ENCODE assay signal across 19 cellular contexts in the genomic region with DNA sequence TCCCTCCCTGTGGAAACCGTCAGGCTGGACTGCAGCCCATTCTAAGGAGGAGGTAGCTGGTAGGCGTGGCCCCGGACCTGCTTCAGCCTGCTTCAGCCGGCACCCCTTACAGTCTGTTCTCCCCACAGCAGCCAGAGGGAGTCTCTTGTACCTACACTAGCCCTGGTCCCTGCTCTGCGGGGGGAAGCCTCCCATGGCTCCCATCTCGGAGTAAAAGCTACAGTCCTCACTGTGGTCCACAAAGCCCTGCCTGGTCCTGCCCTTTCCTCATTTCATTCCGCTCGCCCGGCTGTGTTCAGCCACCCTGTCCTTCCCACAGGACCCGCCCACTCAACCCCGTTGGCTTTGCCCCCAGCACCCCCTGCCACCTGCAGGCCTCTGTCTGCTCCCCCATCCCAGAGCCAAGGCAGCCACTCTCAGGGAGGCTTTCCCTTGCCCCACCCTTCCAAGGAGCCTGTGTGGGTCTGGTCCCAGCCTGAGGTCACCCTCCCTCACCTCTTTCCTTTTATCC. TPM values are rescaled to one million over a fixed set of nuclear protein-coding genes. Genes with fewer than 3 reads are reported as not detected.
DNase-seq lines count a peak whose midpoint lies in the region; ATAC-seq and TF ChIP-seq lines count a peak whose summit lies in the region.
"Had no signal": no experiment of that assay in that cellular context is flagged by ENCODE, and none has a peak within 500 bp of the region (broad histone marks: within the 10 kb centered on the region; RNA-seq: fewer than 3 reads in every experiment).

No MANE protein-coding gene starts in this region.

- no peak overlapping the region for H2AFZ ChIP-seq in GM23338
- H2AFZ ChIP-seq: hepatocyte had no signal

- H3K4me1 ChIP-seq in GM23338 (ENCODE audit: insufficient read depth) (peaks cover 10% of the 10 kb centered on the region), prostate gland (replicated peaks) (no peaks in the 10 kb centered on the region)
- peaks cover 6% of the 10 kb centered on the region for H3K4me1 ChIP-seq in effector memory CD4-positive, alpha-beta T cell (ENCODE audit: control insufficient read depth, insufficient read depth, low read length, poor library complexity, severe bottlenecking)

- intact Hi-C loops in prostate gland (cut with DNase I) = no loop called here

- H3K9me3 ChIP-seq in prostate gland = no peaks in the 10 kb centered on the region
- H3K9me3 ChIP-seq in effector memory CD4-positive, alpha-beta T cell (ENCODE audit: control insufficient read depth, low read length) = no peaks in the 10 kb centered on the region

- WGBS in prostate gland = 43% methylated on average over 11 of the region's 11 CpGs

- TF ChIP-seq CTCF in GM23338 (conservative IDR thresholded peaks at IDR 0.05; ENCODE audit: low read depth in 2 of 2) = peak; percentile 13 to 47; a peak in 2 of 4 replicates
- peak in 2 of 4 experiments; percentile 28 to 51 for TF ChIP-seq CTCF in prostate gland (IDR thresholded peaks at IDR 0.05)

- H3K36me3 Mint-ChIP-seq in GM23338 (ENCODE audit: low read depth) = peaks cover 14% of the 10 kb centered on the region; the same call in 2 of the 3 replicates

- H3K27ac Mint-ChIP-seq in GM23338 = no peak overlapping the region; the same call in 1 of the 2 replicates
- H3K27ac Mint-ChIP-seq: activated CD4-positive, alpha-beta T cell treated with anti-CD3 and anti-CD28 coated beads for 36 hours; activated naive CD8-positive, alpha-beta T cell had no signal

- DNase-seq in GM23338 (ENCODE audit: low spot score) = peak; percentile 70
- DNase-seq in NCI-H2196 (lab: John Stamatoyannopoulos, UW; ENCODE audit: unreplicated experiment) = peak; percentile 18
- peak; percentile 58 for DNase-seq in prostate gland (ENCODE audit: low spot score)
- DNase-seq in T-helper 1 cell = no peak
- DNase-seq in NCI-H146 treated with DMSO at 0.1 percent for 48 hours (lab: John Stamatoyannopoulos, UW; ENCODE audit: unreplicated experiment) = no peak
- no peak for DNase-seq in effector memory CD4-positive, alpha-beta T cell
- no peak for DNase-seq in stimulated activated CD4-positive, alpha-beta T cell treated with anti-CD3 and anti-CD28 coated beads, Interleukin-15, amount 100 ng/mL, for 24 hours
- DNase-seq: activated CD4-positive, alpha-beta T cell treated with anti-CD3 and anti-CD28 coated beads for 36 hours; NCI-H187 treated with DMSO at 0.1 percent for 48 hours; NK-92 treated with Interleukin-12 subunit alpha and Interleukin-12 subunit beta, amount 100 ng/mL, for 24 hours; Right ventricle myocardium superior had no signal

- H3K4me2 ChIP-seq in GM23338 = peak overlapping the region; percentile 51; the same call in 1 of the 2 replicates
- H3K4me2 ChIP-seq: hepatocyte had no signal

- H3K79me2 ChIP-seq in GM23338 (replicated peaks; ENCODE audit: insufficient read depth) = no peaks in the 10 kb centered on the region
- H3K79me2 ChIP-seq: hepatocyte had no signal

- no peaks in the 10 kb centered on the region; the same call in 1 of the 2 replicates for H4K20me1 ChIP-seq in GM23338 (replicated peaks; ENCODE audit: insufficient read depth)

- H3K27me3 ChIP-seq in GM23338 (ENCODE audit: insufficient read depth) (no peaks in the 10 kb centered on the region), prostate gland (replicated peaks; ENCODE audit: insufficient read depth) (no peaks in the 10 kb centered on the region)
- peaks cover 8% of the 10 kb centered on the region for H3K27me3 ChIP-seq in effector memory CD4-positive, alpha-beta T cell (replicated peaks; ENCODE audit: control insufficient read depth, insufficient read depth, low read length, poor library complexity, severe bottlenecking)
- H3K27me3 ChIP-seq: hepatocyte had no signal

- H3K4me1 Mint-ChIP-seq in GM23338 = peaks cover 24% of the 10 kb centered on the region

- H3K4me3 ChIP-seq in GM23338 (no peak overlapping the region), prostate gland (no peak overlapping the region)
- no peak overlapping the region for H3K4me3 ChIP-seq in effector memory CD4-positive, alpha-beta T cell (ENCODE audit: insufficient read depth, low read depth, low read length, poor library complexity, severe bottlenecking)
- H3K4me3 ChIP-seq: hepatocyte had no signal

- no peak overlapping the region for H3K27ac ChIP-seq in GM23338 (ENCODE audit: low read depth)
- H3K27ac ChIP-seq in prostate gland = no peak overlapping the region
- no peak overlapping the region for H3K27ac ChIP-seq in effector memory CD4-positive, alpha-beta T cell (ENCODE audit: insufficient read depth, low read length, poor library complexity, severe bottlenecking)
- H3K27ac ChIP-seq: hepatocyte had no signal

- H3K4me3 Mint-ChIP-seq in GM23338 = no peak overlapping the region; the same call in 2 of the 3 replicates
- H3K4me3 Mint-ChIP-seq: activated CD4-positive, alpha-beta T cell treated with anti-CD3 and anti-CD28 coated beads for 36 hours; activated naive CD8-positive, alpha-beta T cell; brain had no signal

- peaks cover 15% of the 10 kb centered on the region for H3K27me3 Mint-ChIP-seq in GM23338 (ENCODE audit: insufficient read depth, low read depth, poor library complexity)

- no peaks in the 10 kb centered on the region for H3F3A ChIP-seq in GM23338 (replicated peaks; ENCODE audit: low read depth)

- peaks cover 6% of the 10 kb centered on the region; the same call in 2 of the 3 replicates for H3K9me3 Mint-ChIP-seq in GM23338

- H3K36me3 ChIP-seq in GM23338 (ENCODE audit: insufficient read depth) (no peaks in the 10 kb centered on the region), prostate gland (no peaks in the 10 kb centered on the region)
- H3K36me3 ChIP-seq in effector memory CD4-positive, alpha-beta T cell (ENCODE audit: control insufficient read depth, insufficient read depth, low read length) = no peaks in the 10 kb centered on the region

- no peak for TF ChIP-seq POLR2A in prostate gland (IDR thresholded peaks at IDR 0.05)

- H3K9me2 ChIP-seq in GM23338 (ENCODE audit: insufficient read depth) = no peaks in the 10 kb centered on the region

- ATAC-seq in GM23338 (peak; percentile 71), esophagus mucosa (peak; percentile 75)
- ATAC-seq: activated CD4-positive, alpha-beta T cell treated with anti-CD3 and anti-CD28 coated beads for 36 hours; left lobe of liver had no signal

TF ChIP-seq in GM23338, 12 proteins besides CTCF, POLR2A, EP300 and RAD21:
- TF ChIP-seq POLR2AphosphoS5 (IDR thresholded peaks at IDR 0.05; ENCODE audit: low read depth) = no peak
- TF ChIP-seq, protein P1, sequence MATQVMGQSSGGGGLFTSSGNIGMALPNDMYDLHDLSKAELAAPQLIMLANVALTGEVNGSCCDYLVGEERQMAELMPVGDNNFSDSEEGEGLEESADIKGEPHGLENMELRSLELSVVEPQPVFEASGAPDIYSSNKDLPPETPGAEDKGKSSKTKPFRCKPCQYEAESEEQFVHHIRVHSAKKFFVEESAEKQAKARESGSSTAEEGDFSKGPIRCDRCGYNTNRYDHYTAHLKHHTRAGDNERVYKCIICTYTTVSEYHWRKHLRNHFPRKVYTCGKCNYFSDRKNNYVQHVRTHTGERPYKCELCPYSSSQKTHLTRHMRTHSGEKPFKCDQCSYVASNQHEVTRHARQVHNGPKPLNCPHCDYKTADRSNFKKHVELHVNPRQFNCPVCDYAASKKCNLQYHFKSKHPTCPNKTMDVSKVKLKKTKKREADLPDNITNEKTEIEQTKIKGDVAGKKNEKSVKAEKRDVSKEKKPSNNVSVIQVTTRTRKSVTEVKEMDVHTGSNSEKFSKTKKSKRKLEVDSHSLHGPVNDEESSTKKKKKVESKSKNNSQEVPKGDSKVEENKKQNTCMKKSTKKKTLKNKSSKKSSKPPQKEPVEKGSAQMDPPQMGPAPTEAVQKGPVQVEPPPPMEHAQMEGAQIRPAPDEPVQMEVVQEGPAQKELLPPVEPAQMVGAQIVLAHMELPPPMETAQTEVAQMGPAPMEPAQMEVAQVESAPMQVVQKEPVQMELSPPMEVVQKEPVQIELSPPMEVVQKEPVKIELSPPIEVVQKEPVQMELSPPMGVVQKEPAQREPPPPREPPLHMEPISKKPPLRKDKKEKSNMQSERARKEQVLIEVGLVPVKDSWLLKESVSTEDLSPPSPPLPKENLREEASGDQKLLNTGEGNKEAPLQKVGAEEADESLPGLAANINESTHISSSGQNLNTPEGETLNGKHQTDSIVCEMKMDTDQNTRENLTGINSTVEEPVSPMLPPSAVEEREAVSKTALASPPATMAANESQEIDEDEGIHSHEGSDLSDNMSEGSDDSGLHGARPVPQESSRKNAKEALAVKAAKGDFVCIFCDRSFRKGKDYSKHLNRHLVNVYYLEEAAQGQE (IDR thresholded peaks at IDR 0.05; ENCODE audit: unreplicated experiment) = no peak
- no peak for TF ChIP-seq EZH2phosphoT487 (IDR thresholded peaks at IDR 0.05; ENCODE audit: unreplicated experiment)
- no peak for TF ChIP-seq STAT1 (IDR thresholded peaks at IDR 0.05; ENCODE audit: unreplicated experiment)
TF ChIP-seq in GM23338: peak in this region for 0.

RNA-seq across cellular contexts. Expression of gene PGLYRP1, which starts 1.3 kb away (rescaled TPM):
- not detected in 2 replicates for total RNA-seq in GM23338 (2014; rRNA removed; shearing (Covaris generic))
- 0.33 TPM in 1 of 2 replicates, not detected in the other for polyA plus RNA-seq in GM23338 (2016; fragmentation: Nextera tagmentation; extraction: Ambion mirVana)
- not detected for total RNA-seq in esophagus mucosa
- not detected for total RNA-seq in prostate gland
- total RNA-seq: activated CD4-positive, alpha-beta T cell treated with anti-CD3 and anti-CD28 coated beads for 36 hours; hepatocyte; LHCN-M2; myocyte; pulmonary artery endothelial cell; Right ventricle myocardium superior had no signal
- polyA plus RNA-seq: hepatocyte had no signal

RNA-seq across cellular contexts. Expression of gene IGFL4, which starts 19.2 kb away (rescaled TPM):
- 0.87 and 1.0 TPM in 2 replicates for total RNA-seq in GM23338 (2014; rRNA removed; shearing (Covaris generic))
- polyA plus RNA-seq in GM23338 (2016; fragmentation: Nextera tagmentation; extraction: Ambion mirVana) = 0.06 and 0.23 TPM in 2 replicates
- 0.24 TPM for total RNA-seq in esophagus mucosa
- total RNA-seq in prostate gland = not detected
- total RNA-seq: activated CD4-positive, alpha-beta T cell treated with anti-CD3 and anti-CD28 coated beads for 36 hours; left lobe of liver; LHCN-M2; Right ventricle myocardium superior had no signal

RNA-seq across cellular contexts. Expression of gene CCDC61, which starts 26.3 kb away (rescaled TPM):
- 16.4 and 22.4 TPM in 2 replicates for total RNA-seq in GM23338 (2014; rRNA removed; shearing (Covaris generic))
- 6.7 and 9.8 TPM in 2 replicates for polyA plus RNA-seq in GM23338 (2016; fragmentation: Nextera tagmentation; extraction: Ambion mirVana)
- 9.1 TPM for total RNA-seq in esophagus mucosa
- 10 to 100 TPM; 22.9 to 23.7 TPM for total RNA-seq in prostate gland

RNA-seq across cellular contexts. Expression of gene NOVA2, which starts 47.9 kb away (rescaled TPM):
- 13.7 and 14.9 TPM in 2 replicates for total RNA-seq in GM23338 (2014; rRNA removed; shearing (Covaris generic))
- 5.1 and 5.3 TPM in 2 replicates for polyA plus RNA-seq in GM23338 (2016; fragmentation: Nextera tagmentation; extraction: Ambion mirVana)
- total RNA-seq in esophagus mucosa (0.40 TPM), prostate gland (1 to 10 TPM in 1 of 2 donors, under 1 TPM in 1; 0.87 to 3.1 TPM)
- total RNA-seq: hepatocyte, LHCN-M2, myocyte had no signal

Comparison
In these comparisons a context has a peak if more than half of its experiments do, and no peak if none do; other contexts are left out.
1. DNase-seq: peak in GM23338 (single experiment), NCI-H2196 (single experiment) and prostate gland (single experiment); none in T-helper 1 cell (0 of 5), NCI-H146 treated with DMSO at 0.1 percent for 48 hours (single experiment), effector memory CD4-positive, alpha-beta T cell (0 of 3) and stimulated activated CD4-positive, alpha-beta T cell treated with anti-CD3 and anti-CD28 coated beads, Interleukin-15, amount 100 ng/mL, for 24 hours (single experiment).